2 cellular contexts compared by ENCODE assay signal in genomic region chr11:45906965-45907591, GRCh38.
TF ChIP-seq lines count a peak whose summit lies in the region.

Gene FREY1, minus strand, starts transcription at chr11:45907271. Its CDS starts 26 bp downstream, at chr11:45907245.

TF ChIP-seq in K562, 482 proteins besides CTCF, POLR2A, EP300 and RAD21:
- TF ChIP-seq POLR2G (IDR thresholded peaks at IDR 0.05; ENCODE audit: low read depth, low read length), result peak; percentile 71
- 0 out of 2 replicates have a peak, but pooled peaks have one; percentile 8 for TF ChIP-seq SUPT5H (IDR thresholded peaks at IDR 0.05)
- TF ChIP-seq ZNF41 (CRISPR knock-in tag; conservative IDR thresholded peaks at IDR 0.05), result no peak

TF ChIP-seq in HepG2, 621 proteins besides CTCF, POLR2A, EP300 and RAD21:
- peak; percentile 89 for TF ChIP-seq AGO1 (IDR thresholded peaks at IDR 0.05; ENCODE audit: low read depth, low read length, poor library complexity, severe bottlenecking)
- TF ChIP-seq CREB1 (IDR thresholded peaks at IDR 0.05), result no peak
- no peak for TF ChIP-seq CREB1 (CRISPR knock-in tag; IDR thresholded peaks at IDR 0.05)
TF ChIP-seq in HepG2: peak in this region for 1.
